ENCODE assay signal across 27 cellular contexts in the genomic region with DNA sequence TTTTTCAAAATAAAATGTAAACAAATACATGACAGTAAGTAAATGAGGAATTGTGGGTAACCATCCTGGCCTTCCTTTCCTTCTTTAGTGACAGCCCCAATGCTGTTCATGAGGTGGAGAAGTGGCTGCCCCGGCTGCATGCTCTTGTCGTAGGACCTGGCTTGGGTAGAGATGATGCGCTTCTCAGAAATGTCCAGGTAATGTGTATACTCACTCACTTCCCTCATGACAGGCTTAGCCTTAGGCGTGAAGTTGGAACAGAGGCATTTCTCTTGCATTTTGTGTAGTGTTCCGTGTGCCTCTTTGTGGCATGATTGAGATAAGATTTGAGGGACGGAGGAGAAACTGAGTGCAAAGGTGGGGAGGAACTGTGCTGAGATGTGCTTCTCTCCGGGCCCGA. TPM values are rescaled to one million over a fixed set of nuclear protein-coding genes. Genes with fewer than 3 reads are reported as not detected.
DNase-seq lines count a peak whose midpoint lies in the region; ATAC-seq and TF ChIP-seq lines count a peak whose summit lies in the region.
"Had no signal": no experiment of that assay in that cellular context is flagged by ENCODE, and none has a peak within 500 bp of the region (broad histone marks: within the 10 kb centered on the region; RNA-seq: fewer than 3 reads in every experiment).

No MANE protein-coding gene starts in this region.

- TF ChIP-seq POLR2A in sigmoid colon (IDR thresholded peaks at IDR 0.05): no peak

- ATAC-seq in RWPE2 (ENCODE audit: low read depth) (peak; percentile 93), foreskin keratinocyte (peak; percentile 92), GM21619 (IDR thresholded peaks at IDR 0.05; ENCODE audit: unreplicated experiment) (no peak)
- ATAC-seq: activated T-cell treated with anti-CD3 and anti-CD28 coated beads, Interleukin-2, amount 50 U/mL, for 72 hours had no signal

- WGBS in sigmoid colon, 2 donors: 93 to 95% methylated on average over 8 of the region's 8 CpGs

- H3K9me3 ChIP-seq in RWPE2 (ENCODE audit: severe bottlenecking) (no peaks in the 10 kb centered on the region), sigmoid colon (no peaks in the 10 kb centered on the region)
- H3K9me3 ChIP-seq: left ventricle myocardium inferior, right lobe of liver, upper lobe of left lung had no signal

- H3K4me1 Mint-ChIP-seq in Calu3 (ENCODE audit: low read depth, unreplicated experiment) (peaks cover 6% of the 10 kb centered on the region), progenitor cell of endocrine pancreas (ENCODE audit: low read depth) (peaks cover 23% of the 10 kb centered on the region)

- TF ChIP-seq CTCF in Calu3 (IDR thresholded peaks at IDR 0.05; ENCODE audit: unreplicated experiment): no peak
- TF ChIP-seq CTCF in RWPE2 (IDR thresholded peaks at IDR 0.05; ENCODE audit: poor library complexity, severe bottlenecking): no peak
- peak; percentile 4 for TF ChIP-seq CTCF in foreskin keratinocyte (conservative IDR thresholded peaks at IDR 0.05)
- TF ChIP-seq CTCF in sigmoid colon (IDR thresholded peaks at IDR 0.05): no peak
- TF ChIP-seq CTCF in progenitor cell of endocrine pancreas (IDR thresholded peaks at IDR 0.05; ENCODE audit: unreplicated experiment): no peak

- H3K27me3 Mint-ChIP-seq in Calu3 (ENCODE audit: unreplicated experiment) (no peaks in the 10 kb centered on the region), progenitor cell of endocrine pancreas (no peaks in the 10 kb centered on the region)
- H3K27me3 Mint-ChIP-seq: naive B cell had no signal

- TF ChIP-seq EP300 in sigmoid colon (IDR thresholded peaks at IDR 0.05): no peak

- DNase-seq in Calu3 (no peak), RWPE2 (ENCODE audit: low spot score) (no peak), foreskin keratinocyte (peak; percentile 45 to 77), sigmoid colon (no peak), SHP77 treated with DMSO at 0.1 percent for 48 hours (lab: John Stamatoyannopoulos, UW) (no peak), progenitor cell of endocrine pancreas (ENCODE audit: low spot score, unreplicated experiment) (no peak), hippocampal formation (lab: John Stamatoyannopoulos, UW) (no peak)
- DNase-seq: activated CD4-positive, alpha-beta T cell treated with anti-CD3 and anti-CD28 coated beads, Interleukin-2, amount 50 U/mL, for 48 hours; activated CD4-positive, CD25-positive, alpha-beta regulatory T cell treated with anti-CD3 and anti-CD28 coated beads, Interleukin-2, amount 50 U/mL, for 72 hours; activated naive CD4-positive, alpha-beta T cell; activated T-cell treated with anti-CD3 and anti-CD28 coated beads, Interleukin-2, amount 50 U/mL, for 72 hours; DMS79 treated with DMSO at 0.1 percent for 48 hours; GF-D8; GOT3; left ventricle myocardium inferior; naive B cell; NCI-H1092; NCI-H1694 treated with DMSO at 0.1 percent for 48 hours; NCI-H2171; right lobe of liver; stimulated activated CD4-positive, alpha-beta T cell treated with anti-CD3 and anti-CD28 coated beads, Interleukin-4, amount 100 ng/mL, for 24 hours; T-helper 2 cell; upper lobe of left lung had no signal

- H3K36me3 ChIP-seq in RWPE2 (ENCODE audit: low read depth): peaks cover 63% of the 10 kb centered on the region
- H3K36me3 ChIP-seq in sigmoid colon: peaks cover 5 to 41% (median 20%) of the 10 kb centered on the region in 4 donors

- no peaks in the 10 kb centered on the region for H3K9me3 Mint-ChIP-seq in Calu3 (ENCODE audit: low read depth, unreplicated experiment)
- peaks cover 4% of the 10 kb centered on the region for H3K9me3 Mint-ChIP-seq in progenitor cell of endocrine pancreas (ENCODE audit: low read depth)
- H3K9me3 Mint-ChIP-seq: activated T-cell treated with anti-CD3 and anti-CD28 coated beads, Interleukin-2, amount 50 U/mL, for 72 hours; naive B cell had no signal

- H3K4me1 ChIP-seq in RWPE2 (ENCODE audit: insufficient read depth, poor library complexity, severe bottlenecking) (no peaks in the 10 kb centered on the region), foreskin keratinocyte (peaks cover 11% of the 10 kb centered on the region), sigmoid colon (peaks cover 0 to 79% (median 68%) of the 10 kb centered on the region in 4 donors)
- H3K4me1 ChIP-seq: right lobe of liver had no signal

- no TSS peak for BruUV-seq in Calu3 (replicated peaks; lab: Mats Ljungman, UMichigan)

- H3K4me3 Mint-ChIP-seq in Calu3 (ENCODE audit: low read depth, unreplicated experiment) (no peak overlapping the region), progenitor cell of endocrine pancreas (ENCODE audit: low read depth) (no peak overlapping the region)
- H3K4me3 Mint-ChIP-seq: activated T-cell treated with anti-CD3 and anti-CD28 coated beads, Interleukin-2, amount 50 U/mL, for 72 hours; naive B cell had no signal

- H3K4me3 ChIP-seq in RWPE2 (ENCODE audit: severe bottlenecking): no peak overlapping the region
- no peak overlapping the region for H3K4me3 ChIP-seq in sigmoid colon
- H3K4me3 ChIP-seq: dorsolateral prefrontal cortex, left ventricle myocardium inferior, right lobe of liver, SK-N-MC, upper lobe of left lung had no signal

- H3K36me3 Mint-ChIP-seq in Calu3 (ENCODE audit: insufficient read depth, unreplicated experiment) (peaks cover 5% of the 10 kb centered on the region), progenitor cell of endocrine pancreas (ENCODE audit: insufficient read depth) (peaks cover 19% of the 10 kb centered on the region)

- peak overlapping the region; percentile 5 for H3K27ac ChIP-seq in RWPE2 (ENCODE audit: poor library complexity, severe bottlenecking)
- H3K27ac ChIP-seq in foreskin keratinocyte: no peak overlapping the region
- peak overlapping the region in 3 of 4 donors; percentile 81 to 87 (median 84) for H3K27ac ChIP-seq in sigmoid colon
- H3K27ac ChIP-seq: C4-2B, right lobe of liver, SK-N-MC, upper lobe of left lung had no signal

- CTCF ChIA-PET in Calu3 (lab: Charles Lee): no interaction called here

- H3K27ac Mint-ChIP-seq in Calu3 (ENCODE audit: unreplicated experiment) (peak overlapping the region; percentile 43), progenitor cell of endocrine pancreas (no peak overlapping the region)
- H3K27ac Mint-ChIP-seq: activated T-cell treated with anti-CD3 and anti-CD28 coated beads, Interleukin-2, amount 50 U/mL, for 72 hours had no signal

- intact Hi-C loops in Calu3 (cut with micrococcal nuclease; ENCODE audit: unreplicated experiment) (no loop called here), sigmoid colon (cut with DNase I) (no loop called here)

- H3K27me3 ChIP-seq in RWPE2 (ENCODE audit: insufficient read depth, poor library complexity, severe bottlenecking) (no peaks in the 10 kb centered on the region), foreskin keratinocyte (no peaks in the 10 kb centered on the region), sigmoid colon (no peaks in the 10 kb centered on the region)
- H3K27me3 ChIP-seq: dorsolateral prefrontal cortex, right lobe of liver, upper lobe of left lung had no signal

RNA-seq across cellular contexts. Expression of gene NAXD, which starts 12.0 kb away (rescaled TPM):
- 11.5 and 14.0 TPM in 2 replicates for total RNA-seq in Calu3 (2022)
- total RNA-seq in foreskin keratinocyte: 18.2 and 20.6 TPM in 2 replicates
- polyA plus RNA-seq in foreskin keratinocyte: 17.6 and 19.4 TPM in 2 replicates
- 10 to 100 TPM; 33.5 to 41.1 (median 37.2) TPM for total RNA-seq in sigmoid colon
- 10 to 100 TPM; 24.6 to 33.0 (median 30.3) TPM for polyA plus RNA-seq in sigmoid colon
- total RNA-seq in progenitor cell of endocrine pancreas: 32.4 and 34.2 TPM in 2 replicates

Comparison
In these comparisons a context has a peak if more than half of its experiments do, and no peak if none do; other contexts are left out.
1. DNase-seq: peak in foreskin keratinocyte (2 of 2); none in Calu3 (single experiment), RWPE2 (single experiment), sigmoid colon (single experiment), SHP77 treated with DMSO at 0.1 percent for 48 hours (single experiment), progenitor cell of endocrine pancreas (single experiment) and hippocampal formation (0 of 2).